ENCODE assay signal across 24 cellular contexts in genomic region chr12:20599757-20600156, GRCh38.
"Had no signal": no experiment of that assay in that cellular context is flagged by ENCODE, and none has a peak within 500 bp of the region (broad histone marks: within the 10 kb centered on the region; RNA-seq: fewer than 3 reads in every experiment).

No MANE protein-coding gene starts in this region.

- H3K4me1 Mint-ChIP-seq: activated CD4-positive, alpha-beta memory T cell treated with anti-CD3 and anti-CD28 coated beads, Interleukin-2, amount 10 ng/mL, durations not matched to agents 7 days and 5 days; activated CD4-positive, alpha-beta T cell treated with anti-CD3 and anti-CD28 coated beads, Interleukin-2, amount 10 ng/mL, durations not matched to agents 24 days and 14 days; activated CD8-positive, alpha-beta memory T cell treated with anti-CD3 and anti-CD28 coated beads, Interleukin-2, amount 10 ng/mL, durations not matched to agents 7 days and 5 days; activated naive CD4-positive, alpha-beta T cell treated with anti-CD3 and anti-CD28 coated beads, Interleukin-2, amount 10 ng/mL, durations not matched to agents 7 days and 5 days had no signal

- H3K27ac ChIP-seq: brain microvascular endothelial cell, gastrocnemius medialis, spleen had no signal

- FAIRE-seq: urothelium cell line had no signal

- H3K4me3 Mint-ChIP-seq: activated CD4-positive, alpha-beta memory T cell treated with anti-CD3 and anti-CD28 coated beads, Interleukin-2, amount 10 ng/mL, durations not matched to agents 7 days and 5 days; activated CD4-positive, alpha-beta T cell treated with anti-CD3 and anti-CD28 coated beads, Interleukin-2, amount 10 ng/mL, durations not matched to agents 24 days and 14 days; activated CD8-positive, alpha-beta memory T cell treated with anti-CD3 and anti-CD28 coated beads, Interleukin-2, amount 10 ng/mL, durations not matched to agents 7 days and 5 days; activated naive CD4-positive, alpha-beta T cell treated with anti-CD3 and anti-CD28 coated beads, Interleukin-2, amount 10 ng/mL, durations not matched to agents 7 days and 5 days; dendritic cell treated with granulocyte-macrophage colony-stimulating factor and Interleukin-4, amounts not matched to agents 40 ng/mL and 50 ng/mL, for 4 days; mesothelial cell of epicardium; natural killer cell treated with Interleukin-12 subunit alpha and Interleukin-12 subunit beta and Interleukin-15 and Interleukin-18, amount 100 ng/mL, for 72 hours had no signal

- H3K27me3 Mint-ChIP-seq: activated CD4-positive, alpha-beta memory T cell treated with anti-CD3 and anti-CD28 coated beads, Interleukin-2, amount 10 ng/mL, durations not matched to agents 7 days and 5 days; activated CD4-positive, alpha-beta T cell treated with anti-CD3 and anti-CD28 coated beads, Interleukin-2, amount 10 ng/mL, durations not matched to agents 24 days and 14 days; activated CD8-positive, alpha-beta memory T cell treated with anti-CD3 and anti-CD28 coated beads, Interleukin-2, amount 10 ng/mL, durations not matched to agents 7 days and 5 days; activated naive CD4-positive, alpha-beta T cell treated with anti-CD3 and anti-CD28 coated beads, Interleukin-2, amount 10 ng/mL, durations not matched to agents 7 days and 5 days; dendritic cell treated with granulocyte-macrophage colony-stimulating factor and Interleukin-4, amounts not matched to agents 40 ng/mL and 50 ng/mL, for 4 days; natural killer cell treated with Interleukin-12 subunit alpha and Interleukin-12 subunit beta and Interleukin-15 and Interleukin-18, amount 100 ng/mL, for 72 hours had no signal

- H3K36me3 ChIP-seq: brain microvascular endothelial cell, gastrocnemius medialis, spleen, transverse colon had no signal

- H3K9me3 Mint-ChIP-seq: activated CD4-positive, alpha-beta memory T cell treated with anti-CD3 and anti-CD28 coated beads, Interleukin-2, amount 10 ng/mL, durations not matched to agents 7 days and 5 days; activated CD4-positive, alpha-beta T cell treated with anti-CD3 and anti-CD28 coated beads, Interleukin-2, amount 10 ng/mL, durations not matched to agents 24 days and 14 days; activated naive CD4-positive, alpha-beta T cell treated with anti-CD3 and anti-CD28 coated beads, Interleukin-2, amount 10 ng/mL, durations not matched to agents 7 days and 5 days; dendritic cell treated with granulocyte-macrophage colony-stimulating factor and Interleukin-4, amounts not matched to agents 40 ng/mL and 50 ng/mL, for 4 days; mesothelial cell of epicardium; natural killer cell treated with Interleukin-12 subunit alpha and Interleukin-12 subunit beta and Interleukin-15 and Interleukin-18, amount 100 ng/mL, for 72 hours had no signal

- H3K36me3 Mint-ChIP-seq: activated CD8-positive, alpha-beta memory T cell treated with anti-CD3 and anti-CD28 coated beads, Interleukin-2, amount 10 ng/mL, durations not matched to agents 7 days and 5 days; activated naive CD4-positive, alpha-beta T cell treated with anti-CD3 and anti-CD28 coated beads, Interleukin-2, amount 10 ng/mL, durations not matched to agents 7 days and 5 days; mesothelial cell of epicardium; natural killer cell treated with Interleukin-12 subunit alpha and Interleukin-12 subunit beta and Interleukin-15 and Interleukin-18, amount 100 ng/mL, for 72 hours had no signal

- DNase-seq: activated CD4-positive, alpha-beta memory T cell treated with anti-CD3 and anti-CD28 coated beads, Interleukin-2, amount 10 ng/mL, durations not matched to agents 7 days and 5 days; activated CD4-positive, alpha-beta T cell treated with anti-CD3 and anti-CD28 coated beads, Interleukin-2, amount 10 ng/mL, durations not matched to agents 24 days and 14 days; activated CD8-positive, alpha-beta memory T cell treated with anti-CD3 and anti-CD28 coated beads, Interleukin-2, amount 10 ng/mL, durations not matched to agents 7 days and 5 days; activated effector memory CD4-positive, alpha-beta T cell treated with anti-CD3 and anti-CD28 coated beads, Interleukin-2, amount 50 U/mL, for 16 hours; activated naive CD4-positive, alpha-beta T cell treated with anti-CD3 and anti-CD28 coated beads, Interleukin-2, amount 10 ng/mL, durations not matched to agents 7 days and 5 days; activated T-cell treated with anti-CD3 and anti-CD28 coated beads for 4 hours; aorta; brain microvascular endothelial cell; caudate nucleus; effector CD4-positive, alpha-beta T cell; erythroblast; gastrocnemius medialis; hippocampal formation; left ventricle myocardium superior; mammary epithelial cell; spleen; stimulated activated CD4-positive, alpha-beta T cell treated with anti-CD3 and anti-CD28 coated beads, Interleukin-4, amount 100 ng/mL, for 24 hours; stimulated activated naive CD8-positive, alpha-beta T cell treated with anti-CD3 and anti-CD28 coated beads, Interleukin-15, Interleukin-2, amounts not matched to agents 100 U/mL and 50 U/mL, for 24 hours; substantia nigra; transverse colon had no signal

- H3K4me1 ChIP-seq: gastrocnemius medialis, spleen had no signal

- H3K27me3 ChIP-seq: brain microvascular endothelial cell, gastrocnemius medialis, spleen, transverse colon had no signal

- H3K27ac Mint-ChIP-seq: activated CD4-positive, alpha-beta memory T cell treated with anti-CD3 and anti-CD28 coated beads, Interleukin-2, amount 10 ng/mL, durations not matched to agents 7 days and 5 days; activated CD4-positive, alpha-beta T cell treated with anti-CD3 and anti-CD28 coated beads, Interleukin-2, amount 10 ng/mL, durations not matched to agents 24 days and 14 days; activated CD8-positive, alpha-beta memory T cell treated with anti-CD3 and anti-CD28 coated beads, Interleukin-2, amount 10 ng/mL, durations not matched to agents 7 days and 5 days; activated naive CD4-positive, alpha-beta T cell treated with anti-CD3 and anti-CD28 coated beads, Interleukin-2, amount 10 ng/mL, durations not matched to agents 7 days and 5 days; dendritic cell treated with granulocyte-macrophage colony-stimulating factor and Interleukin-4, amounts not matched to agents 40 ng/mL and 50 ng/mL, for 4 days; mesothelial cell of epicardium; natural killer cell treated with Interleukin-12 subunit alpha and Interleukin-12 subunit beta and Interleukin-15 and Interleukin-18, amount 100 ng/mL, for 72 hours had no signal

- H3K9me3 ChIP-seq: gastrocnemius medialis, spleen, transverse colon had no signal

- H3K4me3 ChIP-seq: gastrocnemius medialis, spleen, transverse colon had no signal

- ATAC-seq: activated CD8-positive, alpha-beta memory T cell treated with anti-CD3 and anti-CD28 coated beads, Interleukin-2, amount 10 ng/mL, durations not matched to agents 7 days and 5 days; gastrocnemius medialis; left ventricle myocardium superior; natural killer cell treated with Interleukin-12 subunit alpha and Interleukin-12 subunit beta and Interleukin-15 and Interleukin-18, amount 100 ng/mL, for 72 hours; stimulated activated naive CD8-positive, alpha-beta T cell treated with anti-CD3 and anti-CD28 coated beads, Interleukin-15, Interleukin-2, amounts not matched to agents 100 U/mL and 50 U/mL, for 24 hours had no signal
